ENCODE assay signal across 1 cellular context in genomic region chr17:76239538-76240274, GRCh38.
TF ChIP-seq lines count a peak whose summit lies in the region.

No MANE protein-coding gene starts in this region.

TF ChIP-seq in K562, 482 proteins besides CTCF, POLR2A, EP300 and RAD21 (continued from another document):
- peak; percentile 85 for TF ChIP-seq MGA (IDR thresholded peaks at IDR 0.05)
- TF ChIP-seq ID3 (CRISPR knock-in tag; IDR thresholded peaks at IDR 0.05) = no peak
- TF ChIP-seq ID3 (tag; IDR thresholded peaks at IDR 0.05) = 0 out of 2 replicates have a peak, but pooled peaks have one; percentile 70
- peak; percentile 76 to 80 for TF ChIP-seq E2F6 (IDR thresholded peaks at IDR 0.05; ENCODE audit: borderline replicate concordance in 1 of 2, extremely low read depth in 1 of 2, insufficient read depth in 1 of 2, insufficient read length in 1 of 2, low read depth in 1 of 2, low read length in 1 of 2, poor library complexity in 1 of 2, severe bottlenecking in 1 of 2)
- TF ChIP-seq KDM2B (CRISPR knock-in tag; IDR thresholded peaks at IDR 0.05) = 0 out of 2 replicates have a peak, but pooled peaks have one; percentile 69
- TF ChIP-seq E2F3 (CRISPR knock-in tag; IDR thresholded peaks at IDR 0.05) = 0 out of 2 replicates have a peak, but pooled peaks have one; percentile 15
- TF ChIP-seq ZBTB1 (CRISPR knock-in tag; IDR thresholded peaks at IDR 0.05; ENCODE audit: borderline replicate concordance, low read depth) = peak; percentile 13; the same call in 1 of the 2 replicates
- no peak for TF ChIP-seq PML (IDR thresholded peaks at IDR 0.05; ENCODE audit: low read length)
- TF ChIP-seq HNRNPLL (IDR thresholded peaks at IDR 0.05; ENCODE audit: low read depth, low read length, poor library complexity, severe bottlenecking) = peak; percentile 29
